In genomic region chr12:57216014-57216891, GRCh38 we compare ENCODE assay signal across 9 cellular contexts. TPM values are rescaled to one million over a fixed set of nuclear protein-coding genes. Genes with fewer than 3 reads are reported as not detected.
A peak's percentile ranks its signal among the peaks of the same experiment; 100 is the strongest.
DNase-seq lines count a peak whose midpoint lies in the region; ATAC-seq lines count a peak whose summit lies in the region.
"Had no signal": no experiment of that assay in that cellular context is flagged by ENCODE, and none has a peak within 500 bp of the region (broad histone marks: within the 10 kb centered on the region; RNA-seq: fewer than 3 reads in every experiment).

TSS of gene NXPH4 (plus strand) at chr12:57216794. CDS start at chr12:57216970, 176 bp downstream.

- peak within 1 kb of the TSS; percentile 75 for H3K9ac ChIP-seq in NT2/D1 (ENCODE audit: insufficient read length, low read depth)

- DNase-seq in cardiac septum (ENCODE audit: low spot score): no peak
- DNase-seq in Right ventricle myocardium inferior (ENCODE audit: missing footprints): no peak
- no peak for DNase-seq in NT2/D1 (ENCODE audit: low read depth, low spot score)
- peak; percentile 77 for DNase-seq in activated naive CD4-positive, alpha-beta T cell treated with anti-CD3 and anti-CD28 coated beads, Interleukin-2, amount 10 ng/mL, durations not matched to agents 7 days and 5 days
- DNase-seq in iPS DF 6.9 (ENCODE audit: low read depth, low spot score): no peak
- peak in 2 of 3 experiments; percentile 50 to 55 for DNase-seq in stimulated activated CD4-positive, alpha-beta T cell treated with anti-CD3 and anti-CD28 coated beads, TNF-alpha, amount 100 ng/mL, for 4 hours (ENCODE audit: low read depth in 3 of 3)
- DNase-seq in dermis blood vessel endothelial cell: no peak
- no peak for DNase-seq in NCI-H2227 treated with DMSO at 0.1 percent for 48 hours (lab: John Stamatoyannopoulos, UW)

- intact Hi-C loops in cardiac septum (cut with DNase I): loop anchor here (1.0 kb wide), 1 partner anchor 23 kb away; no protein-coding TSS in a partner anchor
- intact Hi-C loops in Right ventricle myocardium inferior (cut with DNase I): no loop called here

- ATAC-seq in Right ventricle myocardium inferior: no peak

- no peaks in the 10 kb centered on the region for H3K9me3 Mint-ChIP-seq in activated naive CD4-positive, alpha-beta T cell treated with anti-CD3 and anti-CD28 coated beads, Interleukin-2, amount 10 ng/mL, durations not matched to agents 7 days and 5 days

- peaks cover 37% of the 10 kb centered on the region for H3K4me1 Mint-ChIP-seq in activated naive CD4-positive, alpha-beta T cell treated with anti-CD3 and anti-CD28 coated beads, Interleukin-2, amount 10 ng/mL, durations not matched to agents 7 days and 5 days

- peaks cover 89% of the 10 kb centered on the region for H3K27me3 Mint-ChIP-seq in activated naive CD4-positive, alpha-beta T cell treated with anti-CD3 and anti-CD28 coated beads, Interleukin-2, amount 10 ng/mL, durations not matched to agents 7 days and 5 days

- H3K36me3 ChIP-seq in NT2/D1 (ENCODE audit: insufficient read depth, insufficient read length, low read length) (peaks cover 25% of the 10 kb centered on the region), iPS DF 6.9 (ENCODE audit: control insufficient read depth, insufficient read depth, low read length) (peaks cover 6% of the 10 kb centered on the region)

- H3K36me3 Mint-ChIP-seq in activated naive CD4-positive, alpha-beta T cell treated with anti-CD3 and anti-CD28 coated beads, Interleukin-2, amount 10 ng/mL, durations not matched to agents 7 days and 5 days: no peaks in the 10 kb centered on the region

- H3K27ac ChIP-seq in iPS DF 6.9 (ENCODE audit: low read length): no peak within 1 kb of the TSS
- H3K27ac ChIP-seq: epithelial cell of prostate had no signal

- H3K9me3 ChIP-seq in NT2/D1 (ENCODE audit: insufficient read depth, low read length) (no peaks in the 10 kb centered on the region), iPS DF 6.9 (ENCODE audit: control insufficient read depth, insufficient read depth, low read length) (no peaks in the 10 kb centered on the region)

- peaks cover 48% of the 10 kb centered on the region for H3K4me1 ChIP-seq in NT2/D1 (ENCODE audit: insufficient read depth, insufficient read length)
- H3K4me1 ChIP-seq in iPS DF 6.9 (ENCODE audit: control insufficient read depth, insufficient read depth, low read length): peaks cover 21% of the 10 kb centered on the region

- H3K27ac Mint-ChIP-seq in activated naive CD4-positive, alpha-beta T cell treated with anti-CD3 and anti-CD28 coated beads, Interleukin-2, amount 10 ng/mL, durations not matched to agents 7 days and 5 days: peak within 1 kb of the TSS; percentile 16

- CTCF ChIA-PET in activated naive CD4-positive, alpha-beta T cell treated with anti-CD3 and anti-CD28 coated beads, Interleukin-2, amount 10 ng/mL, durations not matched to agents 7 days and 5 days (lab: Charles Lee): interaction anchor here (3.5 to 10.5 kb wide), 3 partner anchors 12 to 237 kb away, joined by 16 to 318 read pairs (median 115); partner anchors contain the start of gene SHMT2

- peak within 1 kb of the TSS; percentile 72 for H3K4me3 Mint-ChIP-seq in activated naive CD4-positive, alpha-beta T cell treated with anti-CD3 and anti-CD28 coated beads, Interleukin-2, amount 10 ng/mL, durations not matched to agents 7 days and 5 days

- WGBS in iPS DF 6.9 (ENCODE audit: insufficient coverage, insufficient read length): no CpG with 5 or more reads among the region's 99 CpGs

- peaks cover 70% of the 10 kb centered on the region for H3K27me3 ChIP-seq in NT2/D1 (ENCODE audit: insufficient read depth, insufficient read length)
- peaks cover 57% of the 10 kb centered on the region for H3K27me3 ChIP-seq in iPS DF 6.9 (ENCODE audit: control insufficient read depth, insufficient read depth, low read length)

- peak within 1 kb of the TSS; percentile 32 for H3K4me3 ChIP-seq in NT2/D1 (ENCODE audit: insufficient read length, low read depth)
- H3K4me3 ChIP-seq in iPS DF 6.9 (ENCODE audit: low read length): peak within 1 kb of the TSS; percentile 30; the same call in 1 of the 2 replicates

RNA-seq across cellular contexts. Expression of gene NXPH4, which starts in this region (rescaled TPM):
- 20.0 TPM for total RNA-seq in cardiac septum
- 0.60 TPM for total RNA-seq in Right ventricle myocardium inferior
- 0.51 TPM in 1 of 2 replicates, not detected in the other for total RNA-seq in dermis blood vessel endothelial cell

Comparison
In these comparisons a context has a peak if more than half of its experiments do, and no peak if none do; other contexts are left out.
1. RNA of gene NXPH4 (total RNA-seq): 20.0 TPM in cardiac septum (single experiment); 0.60 TPM in Right ventricle myocardium inferior (single experiment) and 0.51 TPM in dermis blood vessel endothelial cell; every median in the first group is over 10 times any median in the second.
2. DNase-seq: peak in activated naive CD4-positive, alpha-beta T cell treated with anti-CD3 and anti-CD28 coated beads, Interleukin-2, amount 10 ng/mL, durations not matched to agents 7 days and 5 days (single experiment) and stimulated activated CD4-positive, alpha-beta T cell treated with anti-CD3 and anti-CD28 coated beads, TNF-alpha, amount 100 ng/mL, for 4 hours (2 of 3); none in cardiac septum (single experiment), Right ventricle myocardium inferior (single experiment), NT2/D1 (single experiment), iPS DF 6.9 (single experiment), dermis blood vessel endothelial cell (single experiment) and NCI-H2227 treated with DMSO at 0.1 percent for 48 hours (single experiment).